Comparison of ENCODE assay signal across 8 cellular contexts in genomic region chr19:12720296-12720695, GRCh38. TPM values are rescaled to one million over a fixed set of nuclear protein-coding genes. Genes with fewer than 3 reads are reported as not detected.
DNase-seq lines count a peak whose midpoint lies in the region; ATAC-seq and TF ChIP-seq lines count a peak whose summit lies in the region.
"Had no signal": no experiment of that assay in that cellular context is flagged by ENCODE, and none has a peak within 500 bp of the region (broad histone marks: within the 10 kb centered on the region; RNA-seq: fewer than 3 reads in every experiment).

No MANE protein-coding gene starts in this region.

- CTCF ChIA-PET in T-cell (lab: Charles Lee), result no interaction called here

- peak overlapping the region; percentile 69 to 95 (median 83) for H3K4me3 Mint-ChIP-seq in T-cell

- POLR2A ChIA-PET in T-cell (lab: Charles Lee), result no interaction called here

- no peaks in the 10 kb centered on the region for H3K27me3 Mint-ChIP-seq in T-cell

- no peak for DNase-seq in BE2C
- DNase-seq in T-cell, result no peak
- DNase-seq in kidney epithelial cell (ENCODE audit: low read depth), result no peak
- DNase-seq in sciatic nerve (ENCODE audit: low spot score), result no peak
- DNase-seq in OCI-M1 (lab: John Stamatoyannopoulos, UW), result no peak
- no peak for DNase-seq in effector CD4-positive, alpha-beta T cell

- ATAC-seq in T-cell (replicated peaks in 1 of 4) (no peak), sciatic nerve (no peak)

- H3K27me3 ChIP-seq in BE2C (no peaks in the 10 kb centered on the region), kidney epithelial cell (ENCODE audit: control insufficient read depth, insufficient read depth, low read length) (no peaks in the 10 kb centered on the region)

- peaks cover 56% of the 10 kb centered on the region for H3K36me3 ChIP-seq in BE2C
- peaks cover 6% of the 10 kb centered on the region for H3K36me3 ChIP-seq in kidney epithelial cell (ENCODE audit: control insufficient read depth, insufficient read depth, low read length)

- no peaks in the 10 kb centered on the region for H3K9me3 ChIP-seq in BE2C

- H3K4me3 ChIP-seq in BE2C (ENCODE audit: low read depth, low read length), result peak overlapping the region; percentile 93
- peak overlapping the region; percentile 89 for H3K4me3 ChIP-seq in kidney epithelial cell (ENCODE audit: low read depth, low read length)

- TF ChIP-seq CTCF in BE2C (IDR thresholded peaks at IDR 0.05; ENCODE audit: low read depth, low read length), result no peak
- no peak for TF ChIP-seq CTCF in kidney epithelial cell (IDR thresholded peaks at IDR 0.05; ENCODE audit: insufficient read depth, low read length, poor library complexity, severe bottlenecking)

- intact Hi-C loops in sciatic nerve (cut with DNase I), result no loop called here

- H3K4me1 Mint-ChIP-seq in T-cell, result peaks cover 31 to 42% (median 37%) of the 10 kb centered on the region in 3 donors

- peaks cover 4% of the 10 kb centered on the region for H3K36me3 Mint-ChIP-seq in T-cell

- H3K4me1 ChIP-seq in BE2C, result no peaks in the 10 kb centered on the region; the same call in 1 of the 2 replicates

- H3K27ac Mint-ChIP-seq in T-cell, result peak overlapping the region; percentile 82 to 91

- H3K9me3 Mint-ChIP-seq in T-cell, result no peaks in the 10 kb centered on the region

RNA-seq across cellular contexts. Expression of gene TNPO2, which starts 3.4 kb away (rescaled TPM):
- polyA plus RNA-seq in BE2C (2012; ENCODE audit: insufficient read depth, insufficient read length, low read depth), result 300 TPM
- total RNA-seq in T-cell (10 to 100 TPM; 53.7 to 78.8 (median 62.6) TPM), kidney epithelial cell (27.1 and 40.2 TPM in 2 replicates), sciatic nerve (70.6 TPM)

RNA-seq across cellular contexts. Expression of gene TRIR, which starts 14.2 kb away (rescaled TPM):
- polyA plus RNA-seq in BE2C (2012; ENCODE audit: insufficient read depth, insufficient read length, low read depth), result 547 TPM
- total RNA-seq in T-cell (100 to 1,000 TPM; 167 to 256 (median 254) TPM), kidney epithelial cell (368 and 443 TPM in 2 replicates), sciatic nerve (128 TPM)

RNA-seq across cellular contexts. Expression of gene GET3, which starts 17.0 kb away (rescaled TPM):
- polyA plus RNA-seq in BE2C (2012; ENCODE audit: insufficient read depth, insufficient read length, low read depth), result 266 TPM
- 10 to 100 TPM; 24.6 to 39.3 (median 34.1) TPM for total RNA-seq in T-cell
- total RNA-seq in kidney epithelial cell, result 146 and 148 TPM in 2 replicates
- total RNA-seq in sciatic nerve, result 30.1 TPM

RNA-seq across cellular contexts. Expression of gene FBXW9, which starts 23.9 kb away (rescaled TPM):
- polyA plus RNA-seq in BE2C (2012; ENCODE audit: insufficient read depth, insufficient read length, low read depth), result 15.0 TPM
- 1 to 10 TPM; 3.4 to 6.2 (median 4.7) TPM for total RNA-seq in T-cell
- 19.0 and 20.7 TPM in 2 replicates for total RNA-seq in kidney epithelial cell
- 3.6 TPM for total RNA-seq in sciatic nerve

RNA-seq across cellular contexts. Expression of gene BEST2, which starts 31.3 kb away (rescaled TPM):
- polyA plus RNA-seq in BE2C (2012; ENCODE audit: insufficient read depth, insufficient read length, low read depth), result not detected
- total RNA-seq in T-cell (under 1 TPM in 1 of 5 donors, not detected in 4; 0.16 TPM), kidney epithelial cell (not detected in 2 replicates), sciatic nerve (not detected)
- total RNA-seq: activated CD8-positive, alpha-beta memory T cell treated with anti-CD3 and anti-CD28 coated beads for 36 hours; renal cortical epithelial cell had no signal
